8 cellular contexts compared by ENCODE assay signal in genomic region chr22:46069518-46070214, GRCh38.
DNase-seq lines count a peak whose midpoint lies in the region; ATAC-seq and TF ChIP-seq lines count a peak whose summit lies in the region.

No MANE protein-coding gene starts in this region.

- ATAC-seq in gastrocnemius medialis (peak; percentile 34 to 37), HG03432 (IDR thresholded peaks at IDR 0.05; ENCODE audit: unreplicated experiment) (no peak), HG03175 (IDR thresholded peaks at IDR 0.05; ENCODE audit: unreplicated experiment) (no peak)

- H3K9me3 ChIP-seq in Peyer's patch (no peaks in the 10 kb centered on the region), iPS DF 6.9 (ENCODE audit: control insufficient read depth, insufficient read depth, low read length) (no peaks in the 10 kb centered on the region), gastrocnemius medialis (no peaks in the 10 kb centered on the region)

- no peaks in the 10 kb centered on the region for H3K27me3 ChIP-seq in Peyer's patch
- peaks cover 4% of the 10 kb centered on the region for H3K27me3 ChIP-seq in iPS DF 6.9 (ENCODE audit: control insufficient read depth, insufficient read depth, low read length)
- no peaks in the 10 kb centered on the region for H3K27me3 ChIP-seq in gastrocnemius medialis

- WGBS in iPS DF 6.9 (ENCODE audit: insufficient coverage, insufficient read length): no CpG with 5 or more reads among the region's 24 CpGs

- intact Hi-C loops in gastrocnemius medialis (cut with DNase I; ENCODE audit: low total_unique reads): loop anchor here (2.0 kb wide), 1 partner anchor 15 kb away; no protein-coding TSS in a partner anchor

- H3K4me3 ChIP-seq in Peyer's patch: peak overlapping the region; percentile 69 to 97 (median 82)
- H3K4me3 ChIP-seq in astrocyte of the cerebellum (ENCODE audit: low read depth, low read length): peak overlapping the region; percentile 63
- H3K4me3 ChIP-seq in iPS DF 6.9 (ENCODE audit: low read length): peak overlapping the region; percentile 98; the same call in 1 of the 2 replicates
- H3K4me3 ChIP-seq in gastrocnemius medialis: peak overlapping the region; percentile 74 to 90 (median 85)

- DNase-seq in COR-L47 (lab: John Stamatoyannopoulos, UW): peak; percentile 98
- DNase-seq in HUDEP-2 (lab: John Stamatoyannopoulos, UW; ENCODE audit: unreplicated experiment in 76 of 76): peak in 73 of 76 experiments; percentile 48 to 97 (median 80)
- peak in 2 of 3 donors; percentile 53 to 91 for DNase-seq in Peyer's patch
- DNase-seq in astrocyte of the cerebellum (ENCODE audit: low read depth): peak; percentile 84
- DNase-seq in iPS DF 6.9 (ENCODE audit: low read depth, low spot score): no peak
- DNase-seq in gastrocnemius medialis: peak; percentile 82 to 91

- H3K27ac ChIP-seq in Peyer's patch (peak overlapping the region; percentile 89 to 100 (median 100)), iPS DF 6.9 (ENCODE audit: low read length) (no peak overlapping the region), gastrocnemius medialis (peak overlapping the region; percentile 98 to 99 (median 98))

- TF ChIP-seq CTCF in Peyer's patch (IDR thresholded peaks at IDR 0.05) (no peak), astrocyte of the cerebellum (IDR thresholded peaks at IDR 0.05; ENCODE audit: low read depth, low read length, missing control alignments) (no peak), gastrocnemius medialis (IDR thresholded peaks at IDR 0.05 in 4 of 5, conservative IDR thresholded peaks at IDR 0.05 in 1 of 5) (no peak)

- in situ Hi-C loops in astrocyte of the cerebellum (cut with HindIII; ENCODE audit: low sequenced_read_pairs): loop anchor here (10.0 kb wide), 1 partner anchor 65 kb away; no protein-coding TSS in a partner anchor
- in situ Hi-C loops in gastrocnemius medialis (cut with MboI; ENCODE audit: low sequenced_read_pairs in 4 of 4): no loop called here

- TF ChIP-seq POLR2A in Peyer's patch (IDR thresholded peaks at IDR 0.05) (peak; percentile 90 to 96), gastrocnemius medialis (IDR thresholded peaks at IDR 0.05) (peak; percentile 89 to 94)

- peaks cover 4 to 24% (median 8%) of the 10 kb centered on the region in 4 donors for H3K4me1 ChIP-seq in Peyer's patch
- H3K4me1 ChIP-seq in iPS DF 6.9 (ENCODE audit: control insufficient read depth, insufficient read depth, low read length): peaks cover 6% of the 10 kb centered on the region; the same call in 1 of the 2 replicates
- H3K4me1 ChIP-seq in gastrocnemius medialis: peaks cover 46 to 56% of the 10 kb centered on the region in 2 donors

- no peaks in the 10 kb centered on the region for H3K36me3 ChIP-seq in Peyer's patch
- no peaks in the 10 kb centered on the region; the same call in 1 of the 2 replicates for H3K36me3 ChIP-seq in iPS DF 6.9 (ENCODE audit: control insufficient read depth, insufficient read depth, low read length)
- no peaks in the 10 kb centered on the region for H3K36me3 ChIP-seq in gastrocnemius medialis

Comparison
In these comparisons a context has a peak if more than half of its experiments do, and no peak if none do; other contexts are left out.
1. ATAC-seq: peak in gastrocnemius medialis (2 of 2); none in HG03432 (single experiment) and HG03175 (single experiment).
2. Peak in every context shown above with its lines, with median percentiles within 50 percentile points of each other: H3K4me3 ChIP-seq.